In the genomic region with DNA sequence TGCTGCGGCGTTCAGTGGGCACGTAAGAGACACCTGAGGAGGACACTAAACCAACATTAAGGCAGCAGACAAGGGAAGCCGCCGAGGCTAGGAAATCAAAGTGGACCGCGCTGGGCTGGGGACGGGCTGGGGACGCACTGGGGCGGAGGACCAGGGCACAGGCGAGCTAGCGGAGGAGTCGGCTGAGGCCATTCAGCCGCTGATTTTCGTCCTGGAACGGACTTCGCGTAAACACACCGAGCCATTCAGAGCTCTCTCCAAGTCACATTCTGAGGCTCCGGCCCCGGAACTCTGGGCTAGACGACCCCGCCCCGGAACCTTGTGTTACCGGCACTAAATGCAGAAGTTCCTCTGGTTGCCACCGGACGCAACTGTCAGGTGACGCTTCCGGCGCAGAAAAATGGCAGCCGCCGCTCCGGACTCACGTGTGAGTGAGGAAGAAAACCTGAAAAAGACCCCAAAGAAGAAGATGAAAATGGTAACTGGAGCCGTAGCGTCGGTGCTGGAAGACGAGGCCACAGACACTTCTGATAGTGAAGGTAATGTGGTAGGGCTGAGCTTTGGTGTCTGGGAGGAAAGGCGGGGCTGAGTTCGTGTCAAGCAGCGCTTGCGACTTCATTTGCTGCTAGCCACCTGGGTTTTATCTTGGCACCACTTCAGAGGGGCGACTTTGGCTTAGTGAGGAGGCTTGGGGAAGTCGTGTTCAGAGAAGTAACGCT, we compare ENCODE assay signal across 8 cellular contexts. TPM values are rescaled to one million over a fixed set of nuclear protein-coding genes. Genes with fewer than 3 reads are reported as not detected.
DNase-seq lines count a peak whose midpoint lies in the region; ATAC-seq and TF ChIP-seq lines count a peak whose summit lies in the region.

A gene with protein sequence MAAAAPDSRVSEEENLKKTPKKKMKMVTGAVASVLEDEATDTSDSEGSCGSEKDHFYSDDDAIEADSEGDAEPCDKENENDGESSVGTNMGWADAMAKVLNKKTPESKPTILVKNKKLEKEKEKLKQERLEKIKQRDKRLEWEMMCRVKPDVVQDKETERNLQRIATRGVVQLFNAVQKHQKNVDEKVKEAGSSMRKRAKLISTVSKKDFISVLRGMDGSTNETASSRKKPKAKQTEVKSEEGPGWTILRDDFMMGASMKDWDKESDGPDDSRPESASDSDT (plus strand): TSS at position 377 of the 719 bp plus-strand sequence. CDS start 24 bp downstream, at position 401.

- peak; percentile 86 for TF ChIP-seq POLR2A in erythroblast (IDR thresholded peaks at IDR 0.05; ENCODE audit: low read length)

- H4K20me1 ChIP-seq in PC-9 (ENCODE audit: insufficient read depth) = 0 out of 2 replicates have a peak, but pooled peaks cover 6% of the 10 kb centered on the region

- peak within 1 kb of the TSS; percentile 85 for H3K9ac ChIP-seq in mucosa of stomach (ENCODE audit: low read length)

- POLR2A ChIA-PET in PC-9 (lab: Charles Lee; ENCODE audit: unreplicated experiment) = interaction anchor here (0.6 to 0.7 kb wide), 2 partner anchors 15 to 654 kb away, joined by 3 to 9 read pairs; a partner anchor contains a TSS

- peaks cover 48% of the 10 kb centered on the region for H3K79me2 ChIP-seq in PC-9 (ENCODE audit: low read depth)

- BruUV-seq in PC-9 (replicated peaks; lab: Mats Ljungman, UMichigan) = no TSS peak

- 0 out of 2 replicates have a peak within 1 kb of the TSS, but pooled peaks have one; percentile 2 for H3K27ac ChIP-seq in PC-9

- no peaks in the 10 kb centered on the region for H3K27me3 ChIP-seq in PC-9 (ENCODE audit: insufficient read depth, low read depth)
- peaks cover 6% of the 10 kb centered on the region for H3K27me3 ChIP-seq in mucosa of stomach (ENCODE audit: control insufficient read depth, insufficient read depth, low read length)

- peak within 1 kb of the TSS; percentile 88 for H3K4me2 ChIP-seq in PC-9

- TF ChIP-seq CTCF in PC-9 (conservative IDR thresholded peaks at IDR 0.05) = no peak

- DNase-seq in DMS53 (lab: John Stamatoyannopoulos, UW) (peak; percentile 97), PC-9 (peak; percentile 86 to 89), activated T-cell treated with anti-CD3 and anti-CD28 coated beads for 48 hours (ENCODE audit: low read depth) (peak; percentile 83), erythroblast (lab: John Stamatoyannopoulos, UW) (peak; percentile 93)
- peak; percentile 93 for DNase-seq in stimulated activated CD8-positive, alpha-beta memory T cell treated with anti-CD3 and anti-CD28 coated beads, Interleukin-4, amount 100 ng/mL, for 48 hours

- H3K9me2 ChIP-seq in PC-9 (ENCODE audit: insufficient read depth) = no peaks in the 10 kb centered on the region

- intact Hi-C loops in PC-9 (cut with micrococcal nuclease; ENCODE audit: unreplicated experiment) = no loop called here

- H2AFZ ChIP-seq in PC-9 = peak within 1 kb of the TSS; percentile 97

- ATAC-seq in GM21619 (IDR thresholded peaks at IDR 0.05; ENCODE audit: unreplicated experiment) = peak; percentile 99

- H3F3A ChIP-seq in PC-9 (ENCODE audit: insufficient read depth, low read depth) = no peaks in the 10 kb centered on the region

- H3K4me3 ChIP-seq in PC-9 (peak within 1 kb of the TSS; percentile 69), mucosa of stomach (ENCODE audit: low read length) (peak within 1 kb of the TSS; percentile 95)

- peaks cover 6% of the 10 kb centered on the region; the same call in 1 of the 2 replicates for H3K9me3 ChIP-seq in PC-9 (ENCODE audit: insufficient read depth, low read depth)
- H3K9me3 ChIP-seq in mucosa of stomach (ENCODE audit: control insufficient read depth, low read length) = no peaks in the 10 kb centered on the region

- CTCF ChIA-PET in PC-9 (lab: Charles Lee) = interaction anchor here (0.6 kb wide), 1 partner anchor 14 kb away, joined by 3 read pairs; no protein-coding TSS in a partner anchor

- TF ChIP-seq RAD21 in Ishikawa (IDR thresholded peaks at IDR 0.05; ENCODE audit: low read depth) = peak; percentile 3; the same call in 1 of the 2 replicates

- peaks cover 15% of the 10 kb centered on the region for H3K4me1 ChIP-seq in PC-9 (replicated peaks; ENCODE audit: insufficient read depth)
- peaks cover 5% of the 10 kb centered on the region for H3K4me1 ChIP-seq in mucosa of stomach (ENCODE audit: control insufficient read depth, insufficient read depth, low read length)

- no peaks in the 10 kb centered on the region for H3K36me3 ChIP-seq in PC-9 (ENCODE audit: low read depth)
- no peaks in the 10 kb centered on the region for H3K36me3 ChIP-seq in mucosa of stomach (ENCODE audit: control insufficient read depth, insufficient read depth, low read length)

- TF ChIP-seq EP300 in Ishikawa (IDR thresholded peaks at IDR 0.05; ENCODE audit: borderline replicate concordance) = no peak; the same call in 1 of the 2 replicates

TF ChIP-seq in Ishikawa, 13 proteins besides CTCF, POLR2A, EP300 and RAD21:
- TF ChIP-seq TAF1 (IDR thresholded peaks at IDR 0.05; ENCODE audit: low read depth) (peak; percentile 99), NFIC (IDR thresholded peaks at IDR 0.05) (peak; percentile 15; the same call in 1 of the 2 replicates), ZBTB7A (IDR thresholded peaks at IDR 0.05; ENCODE audit: low read depth) (no peak), EGR1 (IDR thresholded peaks at IDR 0.05) (peak; percentile 23; the same call in 1 of the 2 replicates), CEBPB (IDR thresholded peaks at IDR 0.05) (no peak), TCF12 (IDR thresholded peaks at IDR 0.05; ENCODE audit: low read depth) (peak; percentile 74), CREB1 (IDR thresholded peaks at IDR 0.05; ENCODE audit: low read depth) (no peak), YY1 (IDR thresholded peaks at IDR 0.05; ENCODE audit: low read depth) (peak; percentile 97), FOXM1 (IDR thresholded peaks at IDR 0.05; ENCODE audit: borderline replicate concordance, low read depth) (no peak; the same call in 1 of the 2 replicates), TEAD4 (IDR thresholded peaks at IDR 0.05) (peak; percentile 37; the same call in 1 of the 2 replicates)
- TF ChIP-seq, protein P1, sequence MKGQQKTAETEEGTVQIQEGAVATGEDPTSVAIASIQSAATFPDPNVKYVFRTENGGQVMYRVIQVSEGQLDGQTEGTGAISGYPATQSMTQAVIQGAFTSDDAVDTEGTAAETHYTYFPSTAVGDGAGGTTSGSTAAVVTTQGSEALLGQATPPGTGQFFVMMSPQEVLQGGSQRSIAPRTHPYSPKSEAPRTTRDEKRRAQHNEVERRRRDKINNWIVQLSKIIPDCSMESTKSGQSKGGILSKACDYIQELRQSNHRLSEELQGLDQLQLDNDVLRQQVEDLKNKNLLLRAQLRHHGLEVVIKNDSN (IDR thresholded peaks at IDR 0.05) = peak; percentile 86
- TF ChIP-seq, protein P2, sequence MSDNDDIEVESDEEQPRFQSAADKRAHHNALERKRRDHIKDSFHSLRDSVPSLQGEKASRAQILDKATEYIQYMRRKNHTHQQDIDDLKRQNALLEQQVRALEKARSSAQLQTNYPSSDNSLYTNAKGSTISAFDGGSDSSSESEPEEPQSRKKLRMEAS (IDR thresholded peaks at IDR 0.05) = peak; percentile 98
- TF ChIP-seq, protein P3, sequence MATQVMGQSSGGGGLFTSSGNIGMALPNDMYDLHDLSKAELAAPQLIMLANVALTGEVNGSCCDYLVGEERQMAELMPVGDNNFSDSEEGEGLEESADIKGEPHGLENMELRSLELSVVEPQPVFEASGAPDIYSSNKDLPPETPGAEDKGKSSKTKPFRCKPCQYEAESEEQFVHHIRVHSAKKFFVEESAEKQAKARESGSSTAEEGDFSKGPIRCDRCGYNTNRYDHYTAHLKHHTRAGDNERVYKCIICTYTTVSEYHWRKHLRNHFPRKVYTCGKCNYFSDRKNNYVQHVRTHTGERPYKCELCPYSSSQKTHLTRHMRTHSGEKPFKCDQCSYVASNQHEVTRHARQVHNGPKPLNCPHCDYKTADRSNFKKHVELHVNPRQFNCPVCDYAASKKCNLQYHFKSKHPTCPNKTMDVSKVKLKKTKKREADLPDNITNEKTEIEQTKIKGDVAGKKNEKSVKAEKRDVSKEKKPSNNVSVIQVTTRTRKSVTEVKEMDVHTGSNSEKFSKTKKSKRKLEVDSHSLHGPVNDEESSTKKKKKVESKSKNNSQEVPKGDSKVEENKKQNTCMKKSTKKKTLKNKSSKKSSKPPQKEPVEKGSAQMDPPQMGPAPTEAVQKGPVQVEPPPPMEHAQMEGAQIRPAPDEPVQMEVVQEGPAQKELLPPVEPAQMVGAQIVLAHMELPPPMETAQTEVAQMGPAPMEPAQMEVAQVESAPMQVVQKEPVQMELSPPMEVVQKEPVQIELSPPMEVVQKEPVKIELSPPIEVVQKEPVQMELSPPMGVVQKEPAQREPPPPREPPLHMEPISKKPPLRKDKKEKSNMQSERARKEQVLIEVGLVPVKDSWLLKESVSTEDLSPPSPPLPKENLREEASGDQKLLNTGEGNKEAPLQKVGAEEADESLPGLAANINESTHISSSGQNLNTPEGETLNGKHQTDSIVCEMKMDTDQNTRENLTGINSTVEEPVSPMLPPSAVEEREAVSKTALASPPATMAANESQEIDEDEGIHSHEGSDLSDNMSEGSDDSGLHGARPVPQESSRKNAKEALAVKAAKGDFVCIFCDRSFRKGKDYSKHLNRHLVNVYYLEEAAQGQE (IDR thresholded peaks at IDR 0.05; ENCODE audit: low read depth) = peak; percentile 26; the same call in 1 of the 2 replicates

RNA-seq across cellular contexts. Expression of the gene that starts here (rescaled TPM):
- total RNA-seq in PC-9 (2021) = 24.9 and 26.1 TPM in 2 replicates

Comparison
In these comparisons a context has a peak if more than half of its experiments do, and no peak if none do; other contexts are left out.
1. Peak in every context shown above with its lines: DNase-seq, ATAC-seq, H3K4me3 ChIP-seq and H3K27ac ChIP-seq.